ENCODE assay signal across 1 cellular context in the genomic region with DNA sequence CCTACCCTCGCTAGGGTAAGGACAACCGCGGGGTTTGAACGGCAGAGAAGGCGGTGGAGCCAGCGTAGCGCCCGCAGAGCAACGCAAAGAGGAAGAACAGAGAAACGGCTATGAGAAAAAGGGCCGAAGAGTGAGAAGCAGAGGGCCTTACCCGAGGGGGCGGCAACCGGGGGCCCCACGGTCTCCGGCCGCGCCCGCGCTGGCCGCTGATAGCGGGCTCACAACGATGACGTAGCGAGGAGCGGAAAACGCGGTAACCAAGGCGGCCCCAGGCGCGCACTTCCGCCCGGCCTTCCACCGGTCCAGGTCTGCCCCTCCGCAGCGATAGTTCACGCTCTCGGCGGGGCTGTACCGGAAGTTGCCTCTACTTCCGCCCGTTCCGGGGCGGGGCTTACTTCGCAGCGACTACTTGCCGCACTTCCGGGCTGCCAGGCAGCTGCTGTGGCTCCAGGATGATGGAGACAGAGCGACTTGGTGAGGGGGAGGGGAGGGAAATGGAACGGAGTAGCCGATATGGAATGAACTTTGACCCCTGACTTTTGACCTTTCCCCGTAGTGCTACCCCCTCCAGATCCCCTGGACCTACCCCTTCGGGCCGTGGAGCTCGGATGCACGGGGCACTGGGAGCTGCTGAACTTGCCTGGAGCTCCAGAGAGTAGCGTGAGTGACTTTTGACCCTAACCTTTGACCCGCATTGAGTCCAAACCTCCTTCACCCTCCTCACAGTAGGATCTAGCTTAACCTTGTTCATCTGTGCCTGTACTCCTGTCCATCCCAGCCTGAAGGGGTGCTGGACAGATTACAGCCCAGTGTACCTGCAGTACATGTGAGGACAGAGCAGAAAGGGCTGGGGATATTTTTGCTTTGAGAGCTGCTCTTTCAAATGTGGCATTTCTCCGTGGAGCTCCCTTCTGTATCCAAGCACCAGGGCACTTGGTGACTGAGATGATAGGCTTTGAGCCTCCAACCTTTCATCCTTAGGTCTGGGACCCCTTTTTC.
TF ChIP-seq lines count a peak whose summit lies in the region.

A gene with protein sequence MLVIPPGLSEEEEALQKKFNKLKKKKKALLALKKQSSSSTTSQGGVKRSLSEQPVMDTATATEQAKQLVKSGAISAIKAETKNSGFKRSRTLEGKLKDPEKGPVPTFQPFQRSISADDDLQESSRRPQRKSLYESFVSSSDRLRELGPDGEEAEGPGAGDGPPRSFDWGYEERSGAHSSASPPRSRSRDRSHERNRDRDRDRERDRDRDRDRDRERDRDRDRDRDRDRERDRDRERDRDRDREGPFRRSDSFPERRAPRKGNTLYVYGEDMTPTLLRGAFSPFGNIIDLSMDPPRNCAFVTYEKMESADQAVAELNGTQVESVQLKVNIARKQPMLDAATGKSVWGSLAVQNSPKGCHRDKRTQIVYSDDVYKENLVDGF (minus strand): TSS at position 231 of the 999 bp plus-strand sequence. CDS start 525 bp downstream, outside the sequence.
A gene (plus strand): TSS at position 435 of the 999 bp plus-strand sequence. CDS start 18 bp downstream, at position 453.

TF ChIP-seq in K562, 482 proteins besides CTCF, POLR2A, EP300 and RAD21 (continued from another document and continues in another):
- TF ChIP-seq, protein P1, sequence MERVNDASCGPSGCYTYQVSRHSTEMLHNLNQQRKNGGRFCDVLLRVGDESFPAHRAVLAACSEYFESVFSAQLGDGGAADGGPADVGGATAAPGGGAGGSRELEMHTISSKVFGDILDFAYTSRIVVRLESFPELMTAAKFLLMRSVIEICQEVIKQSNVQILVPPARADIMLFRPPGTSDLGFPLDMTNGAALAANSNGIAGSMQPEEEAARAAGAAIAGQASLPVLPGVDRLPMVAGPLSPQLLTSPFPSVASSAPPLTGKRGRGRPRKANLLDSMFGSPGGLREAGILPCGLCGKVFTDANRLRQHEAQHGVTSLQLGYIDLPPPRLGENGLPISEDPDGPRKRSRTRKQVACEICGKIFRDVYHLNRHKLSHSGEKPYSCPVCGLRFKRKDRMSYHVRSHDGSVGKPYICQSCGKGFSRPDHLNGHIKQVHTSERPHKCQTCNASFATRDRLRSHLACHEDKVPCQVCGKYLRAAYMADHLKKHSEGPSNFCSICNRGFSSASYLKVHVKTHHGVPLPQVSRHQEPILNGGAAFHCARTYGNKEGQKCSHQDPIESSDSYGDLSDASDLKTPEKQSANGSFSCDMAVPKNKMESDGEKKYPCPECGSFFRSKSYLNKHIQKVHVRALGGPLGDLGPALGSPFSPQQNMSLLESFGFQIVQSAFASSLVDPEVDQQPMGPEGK (CRISPR knock-in tag; IDR thresholded peaks at IDR 0.05; ENCODE audit: borderline replicate concordance) = peak; percentile 77; the same call in 1 of the 2 replicates
- TF ChIP-seq, protein P2, sequence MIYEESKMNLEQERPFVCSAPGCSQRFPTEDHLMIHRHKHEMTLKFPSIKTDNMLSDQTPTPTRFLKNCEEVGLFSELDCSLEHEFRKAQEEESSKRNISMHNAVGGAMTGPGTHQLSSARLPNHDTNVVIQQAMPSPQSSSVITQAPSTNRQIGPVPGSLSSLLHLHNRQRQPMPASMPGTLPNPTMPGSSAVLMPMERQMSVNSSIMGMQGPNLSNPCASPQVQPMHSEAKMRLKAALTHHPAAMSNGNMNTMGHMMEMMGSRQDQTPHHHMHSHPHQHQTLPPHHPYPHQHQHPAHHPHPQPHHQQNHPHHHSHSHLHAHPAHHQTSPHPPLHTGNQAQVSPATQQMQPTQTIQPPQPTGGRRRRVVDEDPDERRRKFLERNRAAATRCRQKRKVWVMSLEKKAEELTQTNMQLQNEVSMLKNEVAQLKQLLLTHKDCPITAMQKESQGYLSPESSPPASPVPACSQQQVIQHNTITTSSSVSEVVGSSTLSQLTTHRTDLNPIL (CRISPR knock-in tag; IDR thresholded peaks at IDR 0.05) = peak; percentile 73; the same call in 1 of the 2 replicates
- peak; percentile 91; the same call in 1 of the 2 replicates for TF ChIP-seq PHF8 (IDR thresholded peaks at IDR 0.05; ENCODE audit: borderline replicate concordance, low read length)
- TF ChIP-seq SMAD2 (IDR thresholded peaks at IDR 0.05; ENCODE audit: low read depth, low read length) = no peak
- peak; percentile 56; the same call in 1 of the 2 replicates for TF ChIP-seq JUN (IDR thresholded peaks at IDR 0.05; ENCODE audit: borderline replicate concordance, low read depth, low read length)
- no peak for TF ChIP-seq JUN (CRISPR knock-in tag; IDR thresholded peaks at IDR 0.05; ENCODE audit: borderline replicate concordance)
- TF ChIP-seq SNRNP70 (optimal IDR thresholded peaks at IDR 0.05; ENCODE audit: low read depth, low read length) = no peak
- TF ChIP-seq, protein P3, sequence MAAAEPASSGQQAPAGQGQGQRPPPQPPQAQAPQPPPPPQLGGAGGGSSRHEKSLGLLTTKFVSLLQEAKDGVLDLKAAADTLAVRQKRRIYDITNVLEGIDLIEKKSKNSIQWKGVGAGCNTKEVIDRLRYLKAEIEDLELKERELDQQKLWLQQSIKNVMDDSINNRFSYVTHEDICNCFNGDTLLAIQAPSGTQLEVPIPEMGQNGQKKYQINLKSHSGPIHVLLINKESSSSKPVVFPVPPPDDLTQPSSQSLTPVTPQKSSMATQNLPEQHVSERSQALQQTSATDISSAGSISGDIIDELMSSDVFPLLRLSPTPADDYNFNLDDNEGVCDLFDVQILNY (CRISPR knock-in tag; IDR thresholded peaks at IDR 0.05) = peak; percentile 67; the same call in 1 of the 2 replicates
- peak; percentile 31 for TF ChIP-seq FIP1L1 (IDR thresholded peaks at IDR 0.05; ENCODE audit: low read depth, low read length, poor library complexity, severe bottlenecking)
- TF ChIP-seq COPS2 (conservative IDR thresholded peaks at IDR 0.05) = no peak
- no peak for TF ChIP-seq ZNF507 (tag; conservative IDR thresholded peaks at IDR 0.05)
- TF ChIP-seq MECOM (CRISPR knock-in tag; IDR thresholded peaks at IDR 0.05) = peak; percentile 73; the same call in 1 of the 2 replicates
- TF ChIP-seq GTF2F1 (IDR thresholded peaks at IDR 0.05; ENCODE audit: low read depth, low read length) = peak; percentile 44; the same call in 1 of the 2 replicates
- TF ChIP-seq, protein P4, sequence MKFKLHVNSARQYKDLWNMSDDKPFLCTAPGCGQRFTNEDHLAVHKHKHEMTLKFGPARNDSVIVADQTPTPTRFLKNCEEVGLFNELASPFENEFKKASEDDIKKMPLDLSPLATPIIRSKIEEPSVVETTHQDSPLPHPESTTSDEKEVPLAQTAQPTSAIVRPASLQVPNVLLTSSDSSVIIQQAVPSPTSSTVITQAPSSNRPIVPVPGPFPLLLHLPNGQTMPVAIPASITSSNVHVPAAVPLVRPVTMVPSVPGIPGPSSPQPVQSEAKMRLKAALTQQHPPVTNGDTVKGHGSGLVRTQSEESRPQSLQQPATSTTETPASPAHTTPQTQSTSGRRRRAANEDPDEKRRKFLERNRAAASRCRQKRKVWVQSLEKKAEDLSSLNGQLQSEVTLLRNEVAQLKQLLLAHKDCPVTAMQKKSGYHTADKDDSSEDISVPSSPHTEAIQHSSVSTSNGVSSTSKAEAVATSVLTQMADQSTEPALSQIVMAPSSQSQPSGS (CRISPR knock-in tag; IDR thresholded peaks at IDR 0.05) = no peak
- no peak for TF ChIP-seq EWSR1 (IDR thresholded peaks at IDR 0.05; ENCODE audit: borderline replicate concordance, low read depth, partially characterized antibody)
- peak; percentile 83 for TF ChIP-seq TAF9B (IDR thresholded peaks at IDR 0.05; ENCODE audit: partially characterized antibody)
- TF ChIP-seq ADNP (tag; IDR thresholded peaks at IDR 0.05) = no peak
- TF ChIP-seq NBN (IDR thresholded peaks at IDR 0.05; ENCODE audit: low read depth) = peak; percentile 64; the same call in 1 of the 2 replicates
- peak; percentile 99 for TF ChIP-seq NR2F6 (CRISPR knock-in tag; IDR thresholded peaks at IDR 0.05)
- peak; percentile 69 for TF ChIP-seq LEF1 (IDR thresholded peaks at IDR 0.05)
- peak; percentile 95 for TF ChIP-seq DMBX1 (CRISPR knock-in tag; IDR thresholded peaks at IDR 0.05; ENCODE audit: borderline replicate concordance)
- peak; percentile 100 for TF ChIP-seq ELF2 (CRISPR knock-in tag; IDR thresholded peaks at IDR 0.05)
- TF ChIP-seq NFE2L1 (tag; IDR thresholded peaks at IDR 0.05; ENCODE audit: borderline replicate concordance, low read depth) = no peak
- TF ChIP-seq MCM3 (IDR thresholded peaks at IDR 0.05) = no peak
- TF ChIP-seq ZNF24 (IDR thresholded peaks at IDR 0.05) = no peak
- 0 out of 2 replicates have a peak, but pooled peaks have one; percentile 6 for TF ChIP-seq KLF10 (CRISPR knock-in tag; IDR thresholded peaks at IDR 0.05)
- no peak for TF ChIP-seq RBM34 (IDR thresholded peaks at IDR 0.05; ENCODE audit: borderline replicate concordance, insufficient read depth, low read length)
- TF ChIP-seq ZBTB1 (CRISPR knock-in tag; IDR thresholded peaks at IDR 0.05; ENCODE audit: borderline replicate concordance, low read depth) = no peak
- TF ChIP-seq, protein P5, sequence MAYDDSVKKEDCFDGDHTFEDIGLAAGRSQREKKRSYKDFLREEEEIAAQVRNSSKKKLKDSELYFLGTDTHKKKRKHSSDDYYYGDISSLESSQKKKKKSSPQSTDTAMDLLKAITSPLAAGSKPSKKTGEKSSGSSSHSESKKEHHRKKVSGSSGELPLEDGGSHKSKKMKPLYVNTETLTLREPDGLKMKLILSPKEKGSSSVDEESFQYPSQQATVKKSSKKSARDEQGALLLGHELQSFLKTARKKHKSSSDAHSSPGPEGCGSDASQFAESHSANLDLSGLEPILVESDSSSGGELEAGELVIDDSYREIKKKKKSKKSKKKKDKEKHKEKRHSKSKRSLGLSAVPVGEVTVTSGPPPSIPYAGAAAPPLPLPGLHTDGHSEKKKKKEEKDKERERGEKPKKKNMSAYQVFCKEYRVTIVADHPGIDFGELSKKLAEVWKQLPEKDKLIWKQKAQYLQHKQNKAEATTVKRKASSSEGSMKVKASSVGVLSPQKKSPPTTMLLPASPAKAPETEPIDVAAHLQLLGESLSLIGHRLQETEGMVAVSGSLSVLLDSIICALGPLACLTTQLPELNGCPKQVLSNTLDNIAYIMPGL (CRISPR knock-in tag; IDR thresholded peaks at IDR 0.05) = no peak; the same call in 1 of the 2 replicates
- peak; percentile 99 for TF ChIP-seq CREB1 (IDR thresholded peaks at IDR 0.05)
- TF ChIP-seq CREB1 (CRISPR knock-in tag; IDR thresholded peaks at IDR 0.05) = peak; percentile 99
- no peak for TF ChIP-seq ZC3H8 (IDR thresholded peaks at IDR 0.05)
- TF ChIP-seq ATF1 (CRISPR knock-in tag; IDR thresholded peaks at IDR 0.05) = peak; percentile 84
- peak; percentile 100 for TF ChIP-seq ATF1 (tag; IDR thresholded peaks at IDR 0.05)
- TF ChIP-seq ZNF79 (CRISPR knock-in tag; IDR thresholded peaks at IDR 0.05; ENCODE audit: low read depth) = peak; percentile 80; the same call in 1 of the 2 replicates
- TF ChIP-seq POLR2G (IDR thresholded peaks at IDR 0.05; ENCODE audit: low read depth, low read length) = peak; percentile 83
- no peak for TF ChIP-seq TSC22D4 (tag; IDR thresholded peaks at IDR 0.05)
- peak; percentile 100 for TF ChIP-seq GATAD2B (IDR thresholded peaks at IDR 0.05; ENCODE audit: borderline replicate concordance)
- TF ChIP-seq SMC3 (conservative IDR thresholded peaks at IDR 0.05; ENCODE audit: insufficient read depth, low read depth, low read length) = 0 out of 2 replicates have a peak, but pooled peaks have one; percentile 3
- TF ChIP-seq SIX5 (IDR thresholded peaks at IDR 0.05; ENCODE audit: borderline replicate concordance in 1 of 2, insufficient read depth in 1 of 2, low read depth in 1 of 2, low read length in 2 of 2) = peak; percentile 74 to 75; a peak in 3 of 4 replicates
- TF ChIP-seq, protein P6, sequence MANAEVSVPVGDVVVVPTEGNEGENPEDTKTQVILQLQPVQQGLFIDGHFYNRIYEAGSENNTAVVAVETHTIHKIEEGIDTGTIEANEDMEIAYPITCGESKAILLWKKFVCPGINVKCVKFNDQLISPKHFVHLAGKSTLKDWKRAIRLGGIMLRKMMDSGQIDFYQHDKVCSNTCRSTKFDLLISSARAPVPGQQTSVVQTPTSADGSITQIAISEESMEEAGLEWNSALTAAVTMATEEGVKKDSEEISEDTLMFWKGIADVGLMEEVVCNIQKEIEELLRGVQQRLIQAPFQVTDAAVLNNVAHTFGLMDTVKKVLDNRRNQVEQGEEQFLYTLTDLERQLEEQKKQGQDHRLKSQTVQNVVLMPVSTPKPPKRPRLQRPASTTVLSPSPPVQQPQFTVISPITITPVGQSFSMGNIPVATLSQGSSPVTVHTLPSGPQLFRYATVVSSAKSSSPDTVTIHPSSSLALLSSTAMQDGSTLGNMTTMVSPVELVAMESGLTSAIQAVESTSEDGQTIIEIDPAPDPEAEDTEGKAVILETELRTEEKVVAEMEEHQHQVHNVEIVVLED (CRISPR knock-in tag; IDR thresholded peaks at IDR 0.05) = peak; percentile 78
- TF ChIP-seq, protein P7, sequence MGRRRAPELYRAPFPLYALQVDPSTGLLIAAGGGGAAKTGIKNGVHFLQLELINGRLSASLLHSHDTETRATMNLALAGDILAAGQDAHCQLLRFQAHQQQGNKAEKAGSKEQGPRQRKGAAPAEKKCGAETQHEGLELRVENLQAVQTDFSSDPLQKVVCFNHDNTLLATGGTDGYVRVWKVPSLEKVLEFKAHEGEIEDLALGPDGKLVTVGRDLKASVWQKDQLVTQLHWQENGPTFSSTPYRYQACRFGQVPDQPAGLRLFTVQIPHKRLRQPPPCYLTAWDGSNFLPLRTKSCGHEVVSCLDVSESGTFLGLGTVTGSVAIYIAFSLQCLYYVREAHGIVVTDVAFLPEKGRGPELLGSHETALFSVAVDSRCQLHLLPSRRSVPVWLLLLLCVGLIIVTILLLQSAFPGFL (CRISPR knock-in tag; IDR thresholded peaks at IDR 0.05) = peak; percentile 100
- TF ChIP-seq NELFE (IDR thresholded peaks at IDR 0.05; ENCODE audit: insufficient read depth, insufficient read length) = no peak
- TF ChIP-seq, protein P8, sequence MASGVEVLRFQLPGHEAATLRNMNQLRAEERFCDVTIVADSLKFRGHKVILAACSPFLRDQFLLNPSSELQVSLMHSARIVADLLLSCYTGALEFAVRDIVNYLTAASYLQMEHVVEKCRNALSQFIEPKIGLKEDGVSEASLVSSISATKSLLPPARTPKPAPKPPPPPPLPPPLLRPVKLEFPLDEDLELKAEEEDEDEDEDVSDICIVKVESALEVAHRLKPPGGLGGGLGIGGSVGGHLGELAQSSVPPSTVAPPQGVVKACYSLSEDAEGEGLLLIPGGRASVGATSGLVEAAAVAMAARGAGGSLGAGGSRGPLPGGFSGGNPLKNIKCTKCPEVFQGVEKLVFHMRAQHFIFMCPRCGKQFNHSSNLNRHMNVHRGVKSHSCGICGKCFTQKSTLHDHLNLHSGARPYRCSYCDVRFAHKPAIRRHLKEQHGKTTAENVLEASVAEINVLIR (CRISPR knock-in tag; IDR thresholded peaks at IDR 0.05) = peak; percentile 99
- peak; percentile 78 for TF ChIP-seq DIDO1 (tag; IDR thresholded peaks at IDR 0.05; ENCODE audit: low read depth)
- peak; percentile 58 for TF ChIP-seq MEIS2 (IDR thresholded peaks at IDR 0.05; ENCODE audit: partially characterized antibody)
- peak; percentile 98 to 99 for TF ChIP-seq SIN3A (IDR thresholded peaks at IDR 0.05; ENCODE audit: borderline replicate concordance in 2 of 2, control insufficient read depth in 1 of 2, low read depth in 2 of 2, low read length in 2 of 2)
